1 cellular context compared by ENCODE assay signal in the genomic region with DNA sequence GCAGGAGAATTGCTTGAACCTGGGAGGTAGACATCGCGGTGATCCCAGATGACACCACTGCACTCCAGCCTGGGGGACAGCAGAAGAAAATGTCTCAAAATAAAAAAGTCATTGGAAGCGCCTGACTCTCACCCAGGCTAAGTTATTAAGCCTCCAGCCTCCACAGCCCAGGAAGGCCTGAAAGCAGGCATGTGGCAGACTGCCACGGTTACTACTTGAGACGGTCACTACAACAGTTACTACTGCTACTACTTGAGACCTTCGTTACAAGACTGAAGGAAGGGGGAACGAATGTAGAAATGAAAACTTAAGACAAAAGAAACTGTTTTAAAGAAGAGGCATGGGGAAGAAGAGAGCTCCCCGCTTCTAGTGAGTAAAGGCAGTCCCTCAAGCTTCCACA.
TF ChIP-seq lines count a peak whose summit lies in the region.

No MANE protein-coding gene starts in this region.

TF ChIP-seq in IMR-90, 13 proteins besides CTCF, POLR2A, EP300 and RAD21:
- TF ChIP-seq, protein P1, sequence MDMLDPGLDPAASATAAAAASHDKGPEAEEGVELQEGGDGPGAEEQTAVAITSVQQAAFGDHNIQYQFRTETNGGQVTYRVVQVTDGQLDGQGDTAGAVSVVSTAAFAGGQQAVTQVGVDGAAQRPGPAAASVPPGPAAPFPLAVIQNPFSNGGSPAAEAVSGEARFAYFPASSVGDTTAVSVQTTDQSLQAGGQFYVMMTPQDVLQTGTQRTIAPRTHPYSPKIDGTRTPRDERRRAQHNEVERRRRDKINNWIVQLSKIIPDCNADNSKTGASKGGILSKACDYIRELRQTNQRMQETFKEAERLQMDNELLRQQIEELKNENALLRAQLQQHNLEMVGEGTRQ (IDR thresholded peaks at IDR 0.05; ENCODE audit: low read depth, low read length): no peak
- TF ChIP-seq BHLHE40 (IDR thresholded peaks at IDR 0.05; ENCODE audit: low read depth, low read length) (no peak), MXI1 (IDR thresholded peaks at IDR 0.05; ENCODE audit: borderline replicate concordance, low read depth, low read length) (no peak)
